Comparison of ENCODE assay signal across 8 cellular contexts in genomic region chr4:3531306-3531886, GRCh38. TPM values are rescaled to one million over a fixed set of nuclear protein-coding genes. Genes with fewer than 3 reads are reported as not detected.
DNase-seq lines count a peak whose midpoint lies in the region; ATAC-seq lines count a peak whose summit lies in the region.

No MANE protein-coding gene starts in this region.

- H2BK5ac ChIP-seq in mesenchymal stem cell (ENCODE audit: low read depth, low read length, poor library complexity, severe bottlenecking), result no peak overlapping the region

- H3K9me3 ChIP-seq in BLaER1, result no peaks in the 10 kb centered on the region
- no peaks in the 10 kb centered on the region for H3K9me3 ChIP-seq in HUES64 (ENCODE audit: insufficient read depth, low read depth, low read length)
- H3K9me3 ChIP-seq in mesenchymal stem cell (ENCODE audit: control insufficient read depth, low read length), result no peaks in the 10 kb centered on the region

- no peak overlapping the region for H2BK15ac ChIP-seq in mesenchymal stem cell (ENCODE audit: low read depth, poor library complexity, severe bottlenecking)

- H3K4me3 ChIP-seq in BLaER1, result peak overlapping the region; percentile 80
- peak overlapping the region; percentile 92 for H3K4me3 ChIP-seq in HUES64 (ENCODE audit: low read length)
- H3K4me3 ChIP-seq in mesenchymal stem cell (ENCODE audit: insufficient read depth in 1 of 2, low read depth in 1 of 2, low read length in 2 of 2), result peak overlapping the region; percentile 89 to 93

- H3K4me2 ChIP-seq in BLaER1, result peak overlapping the region; percentile 100
- H3K4me2 ChIP-seq in mesenchymal stem cell (ENCODE audit: low read length, poor library complexity, severe bottlenecking), result peak overlapping the region; percentile 95

- DNase-seq in cerebellum (ENCODE audit: low spot score) (peak; percentile 17), mesenchymal stem cell (peak; percentile 16), COR-L47 (lab: John Stamatoyannopoulos, UW) (no peak), NCI-H128 (lab: John Stamatoyannopoulos, UW; ENCODE audit: unreplicated experiment) (no peak), AML-193 (lab: John Stamatoyannopoulos, UW) (no peak)

- H3K27me3 ChIP-seq in BLaER1 (peaks cover 7% of the 10 kb centered on the region; the same call in 1 of the 2 replicates), HUES64 (ENCODE audit: insufficient read depth, low read length) (peaks cover 32% of the 10 kb centered on the region), mesenchymal stem cell (ENCODE audit: control insufficient read depth in 1 of 2, insufficient read depth in 1 of 2, low read length in 2 of 2) (peaks cover 5 to 9% of the 10 kb centered on the region in 2 experiments)

- 28% methylated on average over 18 of the region's 18 CpGs for WGBS in HUES64
- WGBS in mesenchymal stem cell, result 36% methylated on average over 16 of the region's 18 CpGs

- peak overlapping the region; percentile 99 for H2AFZ ChIP-seq in mesenchymal stem cell (ENCODE audit: low read depth, low read length)

- ATAC-seq in GM21367 (IDR thresholded peaks at IDR 0.05; ENCODE audit: unreplicated experiment), result no peak

- no peak overlapping the region for H2BK120ac ChIP-seq in mesenchymal stem cell (ENCODE audit: low read depth, low read length)

- H3K18ac ChIP-seq in mesenchymal stem cell (ENCODE audit: low read depth in 1 of 2, low read length in 2 of 2), result peak overlapping the region in 1 of 2 experiments; percentile 31

- H3K4me1 ChIP-seq in BLaER1, result peaks cover 60% of the 10 kb centered on the region
- peaks cover 5% of the 10 kb centered on the region; the same call in 1 of the 2 replicates for H3K4me1 ChIP-seq in HUES64 (ENCODE audit: insufficient read depth, low read length)
- peaks cover 26% of the 10 kb centered on the region for H3K4me1 ChIP-seq in mesenchymal stem cell (ENCODE audit: control insufficient read depth, insufficient read depth, low read depth, low read length)

- H4K8ac ChIP-seq in mesenchymal stem cell (ENCODE audit: low read length), result peak overlapping the region; percentile 52

- H3K79me1 ChIP-seq in mesenchymal stem cell (replicated peaks; ENCODE audit: low read length, poor library complexity, severe bottlenecking), result peaks cover 45% of the 10 kb centered on the region

- H3K23ac ChIP-seq in mesenchymal stem cell (ENCODE audit: low read length in 2 of 2), result no peak overlapping the region

- no peak overlapping the region for H2BK12ac ChIP-seq in mesenchymal stem cell (ENCODE audit: low read length in 2 of 2)

- H4K91ac ChIP-seq in mesenchymal stem cell (ENCODE audit: low read length), result no peak overlapping the region

- peaks cover 57% of the 10 kb centered on the region for H4K20me1 ChIP-seq in BLaER1

- no peak overlapping the region for H2AK5ac ChIP-seq in mesenchymal stem cell (ENCODE audit: low read length, severe bottlenecking)

- peak overlapping the region; percentile 88 for H3K27ac ChIP-seq in BLaER1
- H3K27ac ChIP-seq in HUES64 (ENCODE audit: low read depth, low read length), result no peak overlapping the region
- no peak overlapping the region for H3K27ac ChIP-seq in mesenchymal stem cell (ENCODE audit: low read length, poor library complexity, severe bottlenecking)

- H3K14ac ChIP-seq in mesenchymal stem cell (ENCODE audit: low read length in 2 of 2), result peak overlapping the region in 1 of 2 experiments; percentile 89

- no peak overlapping the region for H3K4ac ChIP-seq in mesenchymal stem cell (ENCODE audit: low read depth in 1 of 2, low read length in 2 of 2)

- H3K36me3 ChIP-seq in BLaER1 (peaks cover 10% of the 10 kb centered on the region), HUES64 (ENCODE audit: insufficient read depth, low read length) (peaks cover 11% of the 10 kb centered on the region), mesenchymal stem cell (ENCODE audit: control insufficient read depth in 1 of 2, insufficient read depth in 2 of 2, low read depth in 1 of 2, low read length in 2 of 2) (peaks cover 7 to 39% of the 10 kb centered on the region in 2 experiments)

- H3K9ac ChIP-seq in BLaER1, result peak overlapping the region; percentile 92
- H3K9ac ChIP-seq in HUES64 (ENCODE audit: low read depth, low read length), result peak overlapping the region; percentile 86; the same call in 1 of the 2 replicates
- peak overlapping the region; percentile 88 for H3K9ac ChIP-seq in mesenchymal stem cell (ENCODE audit: low read length)

RNA-seq across cellular contexts. Expression of gene LRPAP1, which starts 0.8 kb away (rescaled TPM):
- 54.4 TPM for polyA plus RNA-seq in HUES64 (2013, experiment 1 of 2)
- 56.7 TPM for polyA plus RNA-seq in HUES64 (2013, experiment 2 of 2)
- 23.5 TPM for total RNA-seq in cerebellum
- polyA plus RNA-seq in mesenchymal stem cell (2013, experiment 1 of 2), result 119 TPM
- polyA plus RNA-seq in mesenchymal stem cell (2013, experiment 2 of 2), result 122 TPM

Comparison
In these comparisons a context has a peak if more than half of its experiments do, and no peak if none do; other contexts are left out.
1. DNase-seq: peak in cerebellum (single experiment) and mesenchymal stem cell (single experiment); none in COR-L47 (single experiment), NCI-H128 (single experiment) and AML-193 (0 of 2).
2. Peak in every context shown above with its lines, with median percentiles within 50 percentile points of each other: H3K4me3 ChIP-seq and H3K9ac ChIP-seq.